In the genomic region with DNA sequence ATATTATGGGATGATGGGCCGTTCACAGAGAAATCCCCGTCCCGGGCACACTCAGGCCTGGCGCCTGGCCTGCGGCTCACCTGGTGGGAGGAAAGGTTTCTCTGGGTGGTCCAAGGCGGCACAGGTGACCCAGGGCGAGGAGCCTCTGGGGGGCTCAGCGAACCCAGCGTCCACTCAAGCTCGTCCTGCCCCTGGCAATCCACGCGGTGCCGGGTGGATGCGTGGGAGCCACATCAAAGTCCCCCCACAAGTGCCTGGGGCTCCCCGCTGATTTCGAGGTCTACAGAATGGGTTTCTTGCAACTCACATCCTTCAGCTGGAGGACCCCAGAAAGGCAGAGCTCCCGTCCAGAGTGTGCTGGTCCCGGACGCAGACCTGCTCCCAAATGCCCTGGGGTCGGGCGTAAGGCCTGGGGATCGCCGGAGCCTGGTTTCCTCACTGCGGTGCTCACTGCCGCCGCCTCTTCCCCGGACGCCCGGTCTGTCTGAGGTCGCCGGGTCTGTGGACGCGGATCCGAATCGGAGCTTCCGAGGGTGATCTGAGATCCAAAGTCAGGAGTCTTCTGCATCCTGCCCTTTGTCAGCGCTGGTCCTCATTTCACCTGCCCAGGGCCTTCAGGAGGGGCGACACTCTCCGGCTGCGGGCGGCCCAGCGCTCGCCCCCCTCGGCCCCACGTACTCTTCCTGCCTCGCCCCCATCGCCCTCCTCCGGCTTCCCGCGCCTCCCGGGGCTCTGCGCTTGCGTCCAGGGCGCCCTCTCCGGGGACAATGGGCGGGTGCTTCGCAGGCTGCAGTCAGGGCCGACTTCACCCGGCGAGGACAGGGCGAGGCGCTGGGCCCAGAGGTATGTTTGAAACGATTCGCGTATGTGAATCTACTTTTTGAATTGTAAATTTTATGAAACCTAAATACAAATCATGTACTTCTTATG, we compare ENCODE assay signal across 8 cellular contexts. TPM values are rescaled to one million over a fixed set of nuclear protein-coding genes. Genes with fewer than 3 reads are reported as not detected.
DNase-seq lines count a peak whose midpoint lies in the region; TF ChIP-seq lines count a peak whose summit lies in the region.

No MANE protein-coding gene starts in this region.

- no peak overlapping the region for H3K4me3 Mint-ChIP-seq in MCF 10A (ENCODE audit: unreplicated experiment)
- no peak overlapping the region for H3K4me3 Mint-ChIP-seq in neural crest cell

- no peaks in the 10 kb centered on the region for H3K4me1 Mint-ChIP-seq in MCF 10A (ENCODE audit: insufficient read depth, unreplicated experiment)
- H3K4me1 Mint-ChIP-seq in neural crest cell, result peaks cover 4% of the 10 kb centered on the region

- peak overlapping the region; percentile 45 to 67 (median 59) for H3K4me3 ChIP-seq in breast epithelium
- peak overlapping the region; percentile 22 to 55 (median 38) for H3K4me3 ChIP-seq in fibroblast of lung (replicated peaks in 1 of 4; ENCODE audit: control extremely low read depth in 1 of 4, insufficient read depth in 1 of 4, low read depth in 3 of 4, low read length in 4 of 4)
- H3K4me3 ChIP-seq in stomach, result peak overlapping the region; percentile 42 to 52 (median 47)

- H3K36me3 ChIP-seq in breast epithelium, result no peaks in the 10 kb centered on the region
- no peaks in the 10 kb centered on the region for H3K36me3 ChIP-seq in fibroblast of lung (ENCODE audit: control insufficient read depth, insufficient read depth, low read length)
- H3K36me3 ChIP-seq in stomach, result no peaks in the 10 kb centered on the region

- no TSS peak for BruUV-seq in MCF 10A (replicated peaks; lab: Mats Ljungman, UMichigan)

- DNase-seq in breast epithelium (ENCODE audit: low spot score in 2 of 2) (peak; percentile 62), MCF 10A (ENCODE audit: unreplicated experiment) (no peak), HUDEP-2 (lab: John Stamatoyannopoulos, UW; ENCODE audit: unreplicated experiment in 76 of 76) (peak in 67 of 76 experiments; percentile 16 to 81 (median 63)), activated T-cell treated with anti-CD3 and anti-CD28 coated beads for 1 hour (ENCODE audit: low read depth) (peak; percentile 59), fibroblast of lung (ENCODE audit: low read depth in 2 of 2) (peak; percentile 27 to 48), neural crest cell (ENCODE audit: low read depth, low spot score) (peak; percentile 51), stomach (peak; percentile 62)
- no peak for DNase-seq in NK-92 treated with Interleukin-12 subunit alpha and Interleukin-12 subunit beta, amount 100 ng/mL, for 24 hours (lab: John Stamatoyannopoulos, UW)

- no peaks in the 10 kb centered on the region for H4K20me1 ChIP-seq in fibroblast of lung (ENCODE audit: control insufficient read depth, extremely low read depth, insufficient read depth, low read length)

- H3K36me3 Mint-ChIP-seq in MCF 10A (ENCODE audit: insufficient read depth, unreplicated experiment), result no peaks in the 10 kb centered on the region
- H3K36me3 Mint-ChIP-seq in neural crest cell (ENCODE audit: low read depth), result peaks cover 4% of the 10 kb centered on the region

- no peaks in the 10 kb centered on the region for H3K9me3 ChIP-seq in breast epithelium
- no peaks in the 10 kb centered on the region for H3K9me3 ChIP-seq in fibroblast of lung (ENCODE audit: control insufficient read depth, insufficient read depth, low read depth, low read length)
- H3K9me3 ChIP-seq in stomach, result no peaks in the 10 kb centered on the region

- no peaks in the 10 kb centered on the region for H3K27me3 ChIP-seq in breast epithelium
- H3K27me3 ChIP-seq in fibroblast of lung (ENCODE audit: control insufficient read depth, insufficient read depth, low read length), result no peaks in the 10 kb centered on the region
- peaks cover 0 to 12% (median 10%) of the 10 kb centered on the region in 3 donors for H3K27me3 ChIP-seq in stomach

- peak overlapping the region; percentile 74 for H2AFZ ChIP-seq in fibroblast of lung (ENCODE audit: low read length)

- TF ChIP-seq EP300 in stomach (IDR thresholded peaks at IDR 0.05), result no peak

- H3K9me3 Mint-ChIP-seq in MCF 10A (ENCODE audit: unreplicated experiment), result no peaks in the 10 kb centered on the region
- no peaks in the 10 kb centered on the region for H3K9me3 Mint-ChIP-seq in neural crest cell

- peak overlapping the region; percentile 33 to 36 for H3K27ac ChIP-seq in breast epithelium
- no peak overlapping the region for H3K27ac ChIP-seq in fibroblast of lung (ENCODE audit: insufficient read depth, low read length)
- H3K27ac ChIP-seq in stomach, result peak overlapping the region; percentile 44 to 76 (median 59)

- H3K4me1 ChIP-seq in breast epithelium (no peaks in the 10 kb centered on the region), fibroblast of lung (ENCODE audit: control insufficient read depth, extremely low read depth, insufficient read depth, low read length) (no peaks in the 10 kb centered on the region), stomach (peaks cover 0 to 19% (median 11%) of the 10 kb centered on the region in 4 donors)

- H3K27ac Mint-ChIP-seq in MCF 10A (ENCODE audit: low read depth, unreplicated experiment) (no peak overlapping the region), neural crest cell (ENCODE audit: unreplicated experiment) (no peak overlapping the region)

- CTCF ChIA-PET in MCF 10A (lab: Yijun Ruan, JAX), result interaction anchor here (0.6 kb wide), 1 partner anchor 25 kb away, joined by 3 read pairs; no protein-coding TSS in a partner anchor

- POLR2A ChIA-PET in MCF 10A (lab: Yijun Ruan, JAX), result no interaction called here

- no peak for TF ChIP-seq CTCF in breast epithelium (IDR thresholded peaks at IDR 0.05)
- no peak for TF ChIP-seq CTCF in MCF 10A (IDR thresholded peaks at IDR 0.05; ENCODE audit: unreplicated experiment)
- no peak for TF ChIP-seq CTCF in fibroblast of lung (conservative IDR thresholded peaks at IDR 0.05 in 1 of 2, IDR thresholded peaks at IDR 0.05 in 1 of 2; ENCODE audit: low read depth in 1 of 2, low read length in 2 of 2)
- no peak for TF ChIP-seq CTCF in neural crest cell (conservative IDR thresholded peaks at IDR 0.05)
- TF ChIP-seq CTCF in stomach (IDR thresholded peaks at IDR 0.05), result peak in 1 of 7 experiments; percentile 17

- TF ChIP-seq POLR2A in breast epithelium (IDR thresholded peaks at IDR 0.05) (no peak), stomach (IDR thresholded peaks at IDR 0.05) (no peak)

- H3K4me2 ChIP-seq in fibroblast of lung (ENCODE audit: extremely low read depth, insufficient read depth, low read length), result peak overlapping the region; percentile 76

- peak overlapping the region; percentile 36 for H3K9ac ChIP-seq in fibroblast of lung (ENCODE audit: insufficient read depth, low read length)

- WGBS in stomach, 5 donors, result 27 to 38% (median 28%) methylated on average over 41 to 65 of the region's 65 CpGs

- H3K27me3 Mint-ChIP-seq in MCF 10A (ENCODE audit: insufficient read depth, unreplicated experiment) (no peaks in the 10 kb centered on the region), neural crest cell (ENCODE audit: low read depth) (peaks cover 3% of the 10 kb centered on the region)

- H3K79me2 ChIP-seq in fibroblast of lung (ENCODE audit: control insufficient read depth, insufficient read depth, low read length), result no peaks in the 10 kb centered on the region

- intact Hi-C loops in breast epithelium (cut with DNase I; ENCODE audit: low total_unique reads), result no loop called here
- intact Hi-C loops in MCF 10A (cut with micrococcal nuclease), result no loop called here
- intact Hi-C loops in stomach (cut with DNase I; ENCODE audit: low total_unique reads), result no loop called here

RNA-seq across cellular contexts. Expression of a gene that starts 20.0 kb away (rescaled TPM):
- 10 to 100 TPM; 51.8 to 70.0 (median 62.6) TPM for total RNA-seq in breast epithelium
- 64.7 and 77.0 TPM in 2 replicates for total RNA-seq in MCF 10A (2022)
- total RNA-seq in fibroblast of lung, result 77.8 and 78.3 TPM in 2 replicates
- polyA plus RNA-seq in fibroblast of lung, result 32.2 and 32.8 TPM in 2 replicates
- polyA plus RNA-seq in fibroblast of lung (2012), result 33.9 and 34.5 TPM in 2 replicates
- 10.6 and 12.0 TPM in 2 replicates for polyA minus RNA-seq in fibroblast of lung (ENCODE audit: low replicate concordance)
- 54.9 and 59.1 TPM in 2 replicates for total RNA-seq in neural crest cell
- total RNA-seq in stomach, result 100 to 1,000 TPM in 2 of 5 donors, 10 to 100 TPM in 3; 36.7 to 128 (median 55.6) TPM
- polyA plus RNA-seq in stomach, result 10 to 100 TPM; 26.0 to 31.7 (median 30.7) TPM

Comparison
In these comparisons a context has a peak if more than half of its experiments do, and no peak if none do; other contexts are left out.
1. DNase-seq: peak in breast epithelium (2 of 2), HUDEP-2 (67 of 76), activated T-cell treated with anti-CD3 and anti-CD28 coated beads for 1 hour (single experiment), fibroblast of lung (2 of 2), neural crest cell (single experiment) and stomach (single experiment); none in MCF 10A (single experiment) and NK-92 treated with Interleukin-12 subunit alpha and Interleukin-12 subunit beta, amount 100 ng/mL, for 24 hours (single experiment).
2. Peak in every context shown above with its lines, with median percentiles within 50 percentile points of each other: H3K4me3 ChIP-seq.